Comparison of ENCODE assay signal across 27 cellular contexts in genomic region chr16:375927-376816, GRCh38. TPM values are rescaled to one million over a fixed set of nuclear protein-coding genes. Genes with fewer than 3 reads are reported as not detected.
DNase-seq lines count a peak whose midpoint lies in the region; ATAC-seq, FAIRE-seq and TF ChIP-seq lines count a peak whose summit lies in the region.
"Had no signal": no experiment of that assay in that cellular context is flagged by ENCODE, and none has a peak within 500 bp of the region (broad histone marks: within the 10 kb centered on the region; RNA-seq: fewer than 3 reads in every experiment).

No MANE protein-coding gene starts in this region.

- no peak overlapping the region for H3K4me3 Mint-ChIP-seq in activated CD8-positive, alpha-beta memory T cell treated with anti-CD3 and anti-CD28 coated beads, Interleukin-2, amount 10 ng/mL, durations not matched to agents 7 days and 5 days
- no peak overlapping the region for H3K4me3 Mint-ChIP-seq in WTC11
- H3K4me3 Mint-ChIP-seq: B cell, IgD-negative memory B cell had no signal

- H3K4me1 ChIP-seq in HepG2 (ENCODE audit: insufficient read depth, low read length), result peaks cover 17% of the 10 kb centered on the region

- no peak for TF ChIP-seq POLR2A in HepG2 (IDR thresholded peaks at IDR 0.05; ENCODE audit: insufficient read depth in 1 of 2, low read depth in 2 of 2, low read length in 2 of 2)

- peaks cover 6% of the 10 kb centered on the region for H3K4me1 Mint-ChIP-seq in activated CD8-positive, alpha-beta memory T cell treated with anti-CD3 and anti-CD28 coated beads, Interleukin-2, amount 10 ng/mL, durations not matched to agents 7 days and 5 days
- H3K4me1 Mint-ChIP-seq in WTC11, result peaks cover 15% of the 10 kb centered on the region

- CTCF ChIA-PET in activated CD8-positive, alpha-beta memory T cell treated with anti-CD3 and anti-CD28 coated beads, Interleukin-2, amount 10 ng/mL, durations not matched to agents 7 days and 5 days (lab: Charles Lee), result interaction anchor here (0.5 kb wide), 1 partner anchor 11 kb away, joined by 4 read pairs; no protein-coding TSS in a partner anchor
- CTCF ChIA-PET in WTC11 (lab: Charles Lee), result no interaction called here
- CTCF ChIA-PET in HepG2 (lab: Yijun Ruan, JAX; ENCODE audit: low intra/inter-chr PET ratio, low total read pairs), result no interaction called here

- H3K27me3 ChIP-seq in HepG2 (ENCODE audit: control insufficient read depth in 1 of 2, insufficient read depth in 2 of 2, low read length in 2 of 2), result no peaks in the 10 kb centered on the region
- H3K27me3 ChIP-seq: SJCRH30 had no signal

- H3K27me3 Mint-ChIP-seq in activated CD8-positive, alpha-beta memory T cell treated with anti-CD3 and anti-CD28 coated beads, Interleukin-2, amount 10 ng/mL, durations not matched to agents 7 days and 5 days, result no peaks in the 10 kb centered on the region
- H3K27me3 Mint-ChIP-seq in WTC11 (ENCODE audit: low read depth), result no peaks in the 10 kb centered on the region
- H3K27me3 Mint-ChIP-seq: B cell, IgD-negative memory B cell had no signal

- no peak overlapping the region for H3K4me3 ChIP-seq in HepG2 (replicated peaks in 1 of 3; ENCODE audit: insufficient read depth in 1 of 3, low read depth in 2 of 3, low read length in 3 of 3)
- H3K4me3 ChIP-seq: SJCRH30 had no signal

- no peak for TF ChIP-seq RAD21 in HepG2 (CRISPR knock-in tag; IDR thresholded peaks at IDR 0.05)

- no peaks in the 10 kb centered on the region for H4K20me1 ChIP-seq in HepG2 (ENCODE audit: insufficient read depth, low read length)

- intact Hi-C loops in HepG2 (cut with micrococcal nuclease; ENCODE audit: unreplicated experiment), result no loop called here

- peaks cover 16% of the 10 kb centered on the region for H3K79me2 ChIP-seq in HepG2 (ENCODE audit: insufficient read depth, low read length)

- no peaks in the 10 kb centered on the region for H3K9me3 ChIP-seq in HepG2 (ENCODE audit: low read length)
- H3K9me3 ChIP-seq: SJCRH30 had no signal

- no peak for FAIRE-seq in HepG2 (lab: Jason Lieb, UNC)
- FAIRE-seq: GM19239, RCC 7860 had no signal

- POLR2A ChIA-PET in WTC11 (lab: Charles Lee) (no interaction called here), HepG2 (lab: Yijun Ruan, JAX) (no interaction called here)

- peaks cover 3% of the 10 kb centered on the region for H3K36me3 Mint-ChIP-seq in activated CD8-positive, alpha-beta memory T cell treated with anti-CD3 and anti-CD28 coated beads, Interleukin-2, amount 10 ng/mL, durations not matched to agents 7 days and 5 days
- peaks cover 12% of the 10 kb centered on the region for H3K36me3 Mint-ChIP-seq in WTC11
- H3K36me3 Mint-ChIP-seq: IgD-negative memory B cell had no signal

- no peak overlapping the region for H3K27ac ChIP-seq in HepG2 (ENCODE audit: extremely low read length, insufficient read depth, low read length)
- H3K27ac ChIP-seq: 22Rv1, C4-2B, SJCRH30 had no signal

- H3K9me3 Mint-ChIP-seq in activated CD8-positive, alpha-beta memory T cell treated with anti-CD3 and anti-CD28 coated beads, Interleukin-2, amount 10 ng/mL, durations not matched to agents 7 days and 5 days (ENCODE audit: low read depth), result no peaks in the 10 kb centered on the region
- H3K9me3 Mint-ChIP-seq in WTC11, result no peaks in the 10 kb centered on the region
- H3K9me3 Mint-ChIP-seq: IgD-negative memory B cell had no signal

- TF ChIP-seq EP300 in HepG2 (IDR thresholded peaks at IDR 0.05; ENCODE audit: low read depth in 2 of 2, low read length in 2 of 2), result no peak
- no peak for TF ChIP-seq EP300 in HepG2 (CRISPR knock-in tag; IDR thresholded peaks at IDR 0.05; ENCODE audit: borderline replicate concordance)

- in situ Hi-C loops in HepG2 (cut with HindIII; ENCODE audit: extremely low pct_ligation_motif_present, low pct_unique_long_range_greater_than_20kb), result no loop called here

- no peak overlapping the region for H3K9ac ChIP-seq in HepG2 (ENCODE audit: insufficient read depth, low read depth, low read length)

- ATAC-seq in activated CD8-positive, alpha-beta memory T cell treated with anti-CD3 and anti-CD28 coated beads, Interleukin-2, amount 10 ng/mL, durations not matched to agents 7 days and 5 days, result no peak
- ATAC-seq in WTC11 (no peak), HepG2 (no peak), HG03045 (IDR thresholded peaks at IDR 0.05; ENCODE audit: unreplicated experiment) (no peak)
- ATAC-seq: HCT116, Right ventricle myocardium inferior, SK-N-SH treated with all-trans-retinoic acid at 6 μM for 48 hours had no signal

- peaks cover 16 to 27% of the 10 kb centered on the region in 2 experiments; a peak in 4 of 5 replicates for H3K36me3 ChIP-seq in HepG2 (replicated peaks in 1 of 2; ENCODE audit: control insufficient read depth in 1 of 2, insufficient read depth in 2 of 2, low read length in 2 of 2)

- peak; percentile 39 for DNase-seq in activated CD8-positive, alpha-beta memory T cell treated with anti-CD3 and anti-CD28 coated beads, Interleukin-2, amount 10 ng/mL, durations not matched to agents 7 days and 5 days
- DNase-seq in activated CD8-positive, alpha-beta memory T cell treated with anti-CD3 and anti-CD28 coated beads, Interleukin-2, amount 50 U/mL, for 4 hours, result no peak
- no peak for DNase-seq in WTC11 (ENCODE audit: low spot score)
- DNase-seq in HepG2 (ENCODE audit: low spot score), result no peak
- DNase-seq in NCI-H2107 (lab: John Stamatoyannopoulos, UW), result no peak
- DNase-seq in NCI-H2196 treated with DMSO at 0.1 percent for 48 hours (lab: John Stamatoyannopoulos, UW; ENCODE audit: unreplicated experiment), result no peak
- DNase-seq: Calu3, DMS79 treated with DMSO at 0.1 percent for 48 hours, GF-D8, NCI-H1048, NCI-H1417, NCI-H1694, NCI-H2029 treated with DMSO at 0.1 percent for 48 hours, NCI-H226, NCI-H524 treated with DMSO at 0.1 percent for 48 hours, NCI-H774, SJCRH30 had no signal

- no peak overlapping the region for H3K4me2 ChIP-seq in HepG2 (ENCODE audit: low read depth, low read length)

- no peak for TF ChIP-seq CTCF in WTC11 (IDR thresholded peaks at IDR 0.05)
- TF ChIP-seq CTCF in HepG2 (CRISPR knock-in tag; IDR thresholded peaks at IDR 0.05), result no peak

- 91% methylated on average over 7 of the region's 44 CpGs for WGBS in HepG2 (ENCODE audit: low lambda C conversion rate)

- no TSS peak for BruUV-seq in HepG2 (replicated peaks; lab: Mats Ljungman, UMichigan)

- H2AFZ ChIP-seq in HepG2 (ENCODE audit: low read length), result no peak overlapping the region

- no peak overlapping the region for H3K27ac Mint-ChIP-seq in activated CD8-positive, alpha-beta memory T cell treated with anti-CD3 and anti-CD28 coated beads, Interleukin-2, amount 10 ng/mL, durations not matched to agents 7 days and 5 days
- peak overlapping the region; percentile 36; the same call in 1 of the 2 replicates for H3K27ac Mint-ChIP-seq in WTC11
- H3K27ac Mint-ChIP-seq: B cell, IgD-negative memory B cell had no signal

RNA-seq across cellular contexts. Expression of gene PGAP6, which starts 5.6 kb away (rescaled TPM):
- 10 to 100 TPM; 46.6 to 50.4 TPM for total RNA-seq in activated CD8-positive, alpha-beta memory T cell treated with anti-CD3 and anti-CD28 coated beads, Interleukin-2, amount 10 ng/mL, durations not matched to agents 7 days and 5 days
- total RNA-seq in WTC11 (2021) (104 to 108 TPM (median 107 TPM) in 3 replicates), HepG2 (2016; rRNA removed; fragmentation: Illumina TruSeq; extraction: Trizol) (33.7 and 52.7 TPM in 2 replicates)
- 52.2 and 54.4 TPM in 2 replicates for total RNA-seq in HepG2 (2016; cell fraction: cytosol; rRNA removed; fragmentation: Illumina TruSeq; extraction: Trizol; ENCODE audit: low read depth)
- 27.1 and 52.1 TPM in 2 replicates for total RNA-seq in HepG2 (2016; cell fraction: insoluble cytoplasmic fraction; rRNA removed; fragmentation: Illumina TruSeq; extraction: Trizol)
- 108 and 112 TPM in 2 replicates for total RNA-seq in HepG2 (2016; cell fraction: membrane; rRNA removed; fragmentation: Illumina TruSeq; extraction: Trizol)
- 36.6 and 38.8 TPM in 2 replicates for total RNA-seq in HepG2 (2016; cell fraction: nucleus; rRNA removed; fragmentation: Illumina TruSeq; extraction: Trizol)
- 136 and 192 TPM in 2 replicates for polyA plus RNA-seq in HepG2 (2011; rRNA removed)
- 183 and 222 TPM in 2 replicates for polyA plus RNA-seq in HepG2 (2011; cell fraction: cytosol; rRNA removed)
- polyA plus RNA-seq in HepG2 (2011; cell fraction: nucleus; rRNA removed), result 308 and 324 TPM in 2 replicates
- polyA plus RNA-seq in HepG2 (2012), result 54.7 and 75.9 TPM in 2 replicates
- polyA plus RNA-seq in HepG2 (2016; cell fraction: cytosol; fragmentation: Illumina TruSeq; extraction: Trizol; ENCODE audit: low read depth), result 90.3 and 94.2 TPM in 2 replicates
- polyA plus RNA-seq in HepG2 (2016; cell fraction: insoluble cytoplasmic fraction; fragmentation: Illumina TruSeq; extraction: Trizol; ENCODE audit: low read depth), result 43.3 and 54.7 TPM in 2 replicates
- 117 and 127 TPM in 2 replicates for polyA plus RNA-seq in HepG2 (2016; cell fraction: membrane; fragmentation: Illumina TruSeq; extraction: Trizol; ENCODE audit: low read depth)
- polyA plus RNA-seq in HepG2 (2016; cell fraction: nucleus; fragmentation: Illumina TruSeq; extraction: Trizol; ENCODE audit: insufficient read depth, low read depth), result 107 and 123 TPM in 2 replicates
- 53.1 and 397 TPM in 2 replicates for polyA minus RNA-seq in HepG2 (2011; rRNA and poly(A)+ RNA removed; ENCODE audit: low replicate concordance)
- 61.4 and 63.3 TPM in 2 replicates for polyA minus RNA-seq in HepG2 (2011; cell fraction: cytosol; rRNA and poly(A)+ RNA removed)
- 26.0 and 48.0 TPM in 2 replicates for polyA minus RNA-seq in HepG2 (2011; cell fraction: nucleus; rRNA and poly(A)+ RNA removed)

RNA-seq across cellular contexts. Expression of gene MRPL28, which starts 5.8 kb away (rescaled TPM):
- 10 to 100 TPM; 89.0 to 90.7 TPM for total RNA-seq in activated CD8-positive, alpha-beta memory T cell treated with anti-CD3 and anti-CD28 coated beads, Interleukin-2, amount 10 ng/mL, durations not matched to agents 7 days and 5 days
- total RNA-seq in WTC11 (2021) (119 to 144 TPM (median 140 TPM) in 3 replicates), HepG2 (2016; rRNA removed; fragmentation: Illumina TruSeq; extraction: Trizol) (114 and 128 TPM in 2 replicates)
- 30.5 and 32.3 TPM in 2 replicates for total RNA-seq in HepG2 (2016; cell fraction: cytosol; rRNA removed; fragmentation: Illumina TruSeq; extraction: Trizol; ENCODE audit: low read depth)
- 115 and 131 TPM in 2 replicates for total RNA-seq in HepG2 (2016; cell fraction: insoluble cytoplasmic fraction; rRNA removed; fragmentation: Illumina TruSeq; extraction: Trizol)
- 36.8 and 38.6 TPM in 2 replicates for total RNA-seq in HepG2 (2016; cell fraction: membrane; rRNA removed; fragmentation: Illumina TruSeq; extraction: Trizol)
- 35.6 and 38.6 TPM in 2 replicates for total RNA-seq in HepG2 (2016; cell fraction: nucleus; rRNA removed; fragmentation: Illumina TruSeq; extraction: Trizol)
- polyA plus RNA-seq in HepG2 (2011; rRNA removed), result 121 and 135 TPM in 2 replicates
- polyA plus RNA-seq in HepG2 (2011; cell fraction: cytosol; rRNA removed), result 141 and 211 TPM in 2 replicates
- polyA plus RNA-seq in HepG2 (2011; cell fraction: nucleus; rRNA removed), result 65.0 and 69.2 TPM in 2 replicates
- polyA plus RNA-seq in HepG2 (2012), result 50.0 and 56.2 TPM in 2 replicates
- polyA plus RNA-seq in HepG2 (2016; cell fraction: cytosol; fragmentation: Illumina TruSeq; extraction: Trizol; ENCODE audit: low read depth), result 35.7 and 36.6 TPM in 2 replicates
- 162 and 166 TPM in 2 replicates for polyA plus RNA-seq in HepG2 (2016; cell fraction: insoluble cytoplasmic fraction; fragmentation: Illumina TruSeq; extraction: Trizol; ENCODE audit: low read depth)
- polyA plus RNA-seq in HepG2 (2016; cell fraction: membrane; fragmentation: Illumina TruSeq; extraction: Trizol; ENCODE audit: low read depth), result 35.5 and 36.2 TPM in 2 replicates
- polyA plus RNA-seq in HepG2 (2016; cell fraction: nucleus; fragmentation: Illumina TruSeq; extraction: Trizol; ENCODE audit: insufficient read depth, low read depth), result 85.4 and 90.0 TPM in 2 replicates
- 51.3 and 73.8 TPM in 2 replicates for polyA minus RNA-seq in HepG2 (2011; rRNA and poly(A)+ RNA removed; ENCODE audit: low replicate concordance)
- polyA minus RNA-seq in HepG2 (2011; cell fraction: cytosol; rRNA and poly(A)+ RNA removed), result 29.4 and 29.5 TPM in 2 replicates
- polyA minus RNA-seq in HepG2 (2011; cell fraction: nucleus; rRNA and poly(A)+ RNA removed), result 10.2 and 13.2 TPM in 2 replicates

RNA-seq across cellular contexts. Expression of gene NME4, which starts 20.8 kb away (rescaled TPM):
- total RNA-seq in activated CD8-positive, alpha-beta memory T cell treated with anti-CD3 and anti-CD28 coated beads, Interleukin-2, amount 10 ng/mL, durations not matched to agents 7 days and 5 days, result 1 to 10 TPM; 6.7 to 7.0 TPM
- total RNA-seq in WTC11 (2021) (467 to 550 TPM (median 535 TPM) in 3 replicates), HepG2 (2016; rRNA removed; fragmentation: Illumina TruSeq; extraction: Trizol) (82.8 and 121 TPM in 2 replicates)
- 711 and 716 TPM in 2 replicates for total RNA-seq in HepG2 (2016; cell fraction: cytosol; rRNA removed; fragmentation: Illumina TruSeq; extraction: Trizol; ENCODE audit: low read depth)
- total RNA-seq in HepG2 (2016; cell fraction: insoluble cytoplasmic fraction; rRNA removed; fragmentation: Illumina TruSeq; extraction: Trizol), result 79.6 and 119 TPM in 2 replicates
- total RNA-seq in HepG2 (2016; cell fraction: membrane; rRNA removed; fragmentation: Illumina TruSeq; extraction: Trizol), result 463 and 513 TPM in 2 replicates
- total RNA-seq in HepG2 (2016; cell fraction: nucleus; rRNA removed; fragmentation: Illumina TruSeq; extraction: Trizol), result 47.7 and 52.8 TPM in 2 replicates
- 263 and 275 TPM in 2 replicates for polyA plus RNA-seq in HepG2 (2011; rRNA removed)
- 199 and 344 TPM in 2 replicates for polyA plus RNA-seq in HepG2 (2011; cell fraction: cytosol; rRNA removed)
- polyA plus RNA-seq in HepG2 (2011; cell fraction: nucleus; rRNA removed), result 245 and 274 TPM in 2 replicates
- polyA plus RNA-seq in HepG2 (2012), result 136 and 145 TPM in 2 replicates
- 1,773 and 1,829 TPM in 2 replicates for polyA plus RNA-seq in HepG2 (2016; cell fraction: cytosol; fragmentation: Illumina TruSeq; extraction: Trizol; ENCODE audit: low read depth)
- 189 and 200 TPM in 2 replicates for polyA plus RNA-seq in HepG2 (2016; cell fraction: insoluble cytoplasmic fraction; fragmentation: Illumina TruSeq; extraction: Trizol; ENCODE audit: low read depth)
- 997 and 1,012 TPM in 2 replicates for polyA plus RNA-seq in HepG2 (2016; cell fraction: membrane; fragmentation: Illumina TruSeq; extraction: Trizol; ENCODE audit: low read depth)
- 195 and 217 TPM in 2 replicates for polyA plus RNA-seq in HepG2 (2016; cell fraction: nucleus; fragmentation: Illumina TruSeq; extraction: Trizol; ENCODE audit: insufficient read depth, low read depth)
- 21.3 and 147 TPM in 2 replicates for polyA minus RNA-seq in HepG2 (2011; rRNA and poly(A)+ RNA removed; ENCODE audit: low replicate concordance)
- polyA minus RNA-seq in HepG2 (2011; cell fraction: cytosol; rRNA and poly(A)+ RNA removed), result 51.2 and 63.8 TPM in 2 replicates
- polyA minus RNA-seq in HepG2 (2011; cell fraction: nucleus; rRNA and poly(A)+ RNA removed), result 27.2 and 27.9 TPM in 2 replicates

RNA-seq across cellular contexts. Expression of gene AXIN1, which starts 23.6 kb away (rescaled TPM):
- 10 to 100 TPM; 22.3 to 25.7 TPM for total RNA-seq in activated CD8-positive, alpha-beta memory T cell treated with anti-CD3 and anti-CD28 coated beads, Interleukin-2, amount 10 ng/mL, durations not matched to agents 7 days and 5 days
- 48.0 to 50.3 TPM (median 48.9 TPM) in 3 replicates for total RNA-seq in WTC11 (2021)
- total RNA-seq in HepG2 (2016; rRNA removed; fragmentation: Illumina TruSeq; extraction: Trizol), result 18.8 and 24.0 TPM in 2 replicates
- total RNA-seq in HepG2 (2016; cell fraction: cytosol; rRNA removed; fragmentation: Illumina TruSeq; extraction: Trizol; ENCODE audit: low read depth), result 17.0 and 18.3 TPM in 2 replicates
- 14.2 and 23.9 TPM in 2 replicates for total RNA-seq in HepG2 (2016; cell fraction: insoluble cytoplasmic fraction; rRNA removed; fragmentation: Illumina TruSeq; extraction: Trizol)
- total RNA-seq in HepG2 (2016; cell fraction: membrane; rRNA removed; fragmentation: Illumina TruSeq; extraction: Trizol), result 32.6 and 32.8 TPM in 2 replicates
- total RNA-seq in HepG2 (2016; cell fraction: nucleus; rRNA removed; fragmentation: Illumina TruSeq; extraction: Trizol), result 14.9 and 17.5 TPM in 2 replicates
- 26.0 and 28.5 TPM in 2 replicates for polyA plus RNA-seq in HepG2 (2011; rRNA removed)
- polyA plus RNA-seq in HepG2 (2011; cell fraction: cytosol; rRNA removed), result 37.0 and 44.7 TPM in 2 replicates
- 55.4 and 62.8 TPM in 2 replicates for polyA plus RNA-seq in HepG2 (2011; cell fraction: nucleus; rRNA removed)
- 28.4 and 30.4 TPM in 2 replicates for polyA plus RNA-seq in HepG2 (2012)
- 8.5 and 8.8 TPM in 2 replicates for polyA plus RNA-seq in HepG2 (2016; cell fraction: cytosol; fragmentation: Illumina TruSeq; extraction: Trizol; ENCODE audit: low read depth)
- polyA plus RNA-seq in HepG2 (2016; cell fraction: insoluble cytoplasmic fraction; fragmentation: Illumina TruSeq; extraction: Trizol; ENCODE audit: low read depth), result 19.0 and 24.8 TPM in 2 replicates
- 22.0 and 23.4 TPM in 2 replicates for polyA plus RNA-seq in HepG2 (2016; cell fraction: membrane; fragmentation: Illumina TruSeq; extraction: Trizol; ENCODE audit: low read depth)
- 30.6 and 31.6 TPM in 2 replicates for polyA plus RNA-seq in HepG2 (2016; cell fraction: nucleus; fragmentation: Illumina TruSeq; extraction: Trizol; ENCODE audit: insufficient read depth, low read depth)
- polyA minus RNA-seq in HepG2 (2011; rRNA and poly(A)+ RNA removed; ENCODE audit: low replicate concordance), result 10.4 and 24.0 TPM in 2 replicates
- 21.4 and 23.6 TPM in 2 replicates for polyA minus RNA-seq in HepG2 (2011; cell fraction: cytosol; rRNA and poly(A)+ RNA removed)
- polyA minus RNA-seq in HepG2 (2011; cell fraction: nucleus; rRNA and poly(A)+ RNA removed), result 14.3 and 15.7 TPM in 2 replicates

RNA-seq across cellular contexts. Expression of gene DECR2, which starts 25.5 kb away (rescaled TPM):
- total RNA-seq in activated CD8-positive, alpha-beta memory T cell treated with anti-CD3 and anti-CD28 coated beads, Interleukin-2, amount 10 ng/mL, durations not matched to agents 7 days and 5 days, result 1 to 10 TPM; 5.9 to 6.3 TPM
- total RNA-seq in WTC11 (2021) (37.8 to 43.6 TPM (median 40.7 TPM) in 3 replicates), HepG2 (2016; rRNA removed; fragmentation: Illumina TruSeq; extraction: Trizol) (27.8 and 36.3 TPM in 2 replicates)
- total RNA-seq in HepG2 (2016; cell fraction: cytosol; rRNA removed; fragmentation: Illumina TruSeq; extraction: Trizol; ENCODE audit: low read depth), result 22.1 and 28.4 TPM in 2 replicates
- total RNA-seq in HepG2 (2016; cell fraction: insoluble cytoplasmic fraction; rRNA removed; fragmentation: Illumina TruSeq; extraction: Trizol), result 28.1 and 37.2 TPM in 2 replicates
- total RNA-seq in HepG2 (2016; cell fraction: membrane; rRNA removed; fragmentation: Illumina TruSeq; extraction: Trizol), result 22.1 and 27.1 TPM in 2 replicates
- 34.5 and 35.9 TPM in 2 replicates for total RNA-seq in HepG2 (2016; cell fraction: nucleus; rRNA removed; fragmentation: Illumina TruSeq; extraction: Trizol)
- 44.6 and 51.2 TPM in 2 replicates for polyA plus RNA-seq in HepG2 (2011; rRNA removed)
- 29.5 and 53.6 TPM in 2 replicates for polyA plus RNA-seq in HepG2 (2011; cell fraction: cytosol; rRNA removed)
- 220 and 244 TPM in 2 replicates for polyA plus RNA-seq in HepG2 (2011; cell fraction: nucleus; rRNA removed)
- 22.1 and 23.1 TPM in 2 replicates for polyA plus RNA-seq in HepG2 (2012)
- polyA plus RNA-seq in HepG2 (2016; cell fraction: cytosol; fragmentation: Illumina TruSeq; extraction: Trizol; ENCODE audit: low read depth), result 13.3 and 15.1 TPM in 2 replicates
- 31.8 and 35.2 TPM in 2 replicates for polyA plus RNA-seq in HepG2 (2016; cell fraction: insoluble cytoplasmic fraction; fragmentation: Illumina TruSeq; extraction: Trizol; ENCODE audit: low read depth)
- 19.1 and 19.5 TPM in 2 replicates for polyA plus RNA-seq in HepG2 (2016; cell fraction: membrane; fragmentation: Illumina TruSeq; extraction: Trizol; ENCODE audit: low read depth)
- 124 and 131 TPM in 2 replicates for polyA plus RNA-seq in HepG2 (2016; cell fraction: nucleus; fragmentation: Illumina TruSeq; extraction: Trizol; ENCODE audit: insufficient read depth, low read depth)
- 15.9 and 53.9 TPM in 2 replicates for polyA minus RNA-seq in HepG2 (2011; rRNA and poly(A)+ RNA removed; ENCODE audit: low replicate concordance)
- polyA minus RNA-seq in HepG2 (2011; cell fraction: cytosol; rRNA and poly(A)+ RNA removed), result 17.0 and 17.7 TPM in 2 replicates
- 25.4 and 25.9 TPM in 2 replicates for polyA minus RNA-seq in HepG2 (2011; cell fraction: nucleus; rRNA and poly(A)+ RNA removed)

Comparison
In these comparisons a context has a peak if more than half of its experiments do, and no peak if none do; other contexts are left out.
1. RNA of gene NME4, which starts 20.8 kb away (total RNA-seq): 467 to 550 TPM in WTC11 and 47.7 to 716 TPM in HepG2; 6.7 to 7.0 TPM in activated CD8-positive, alpha-beta memory T cell treated with anti-CD3 and anti-CD28 coated beads, Interleukin-2, amount 10 ng/mL, durations not matched to agents 7 days and 5 days; every median in the first group is over 4 times any median in the second.